19 cellular contexts compared by ENCODE assay signal in genomic region chr18:56021814-56022205, GRCh38.
"Had no signal": no experiment of that assay in that cellular context is flagged by ENCODE, and none has a peak within 500 bp of the region (broad histone marks: within the 10 kb centered on the region; RNA-seq: fewer than 3 reads in every experiment).

No MANE protein-coding gene starts in this region.

- H3K4me3 ChIP-seq: dorsolateral prefrontal cortex, esophagus muscularis mucosa, gastrocnemius medialis, heart right ventricle, left lung, lower lobe of right lung had no signal

- H3K27ac Mint-ChIP-seq: dendritic cell treated with granulocyte-macrophage colony-stimulating factor and Interleukin-4, amounts not matched to agents 40 ng/mL and 50 ng/mL, for 4 days; naive thymus-derived CD4-positive, alpha-beta T cell had no signal

- H3K27me3 Mint-ChIP-seq: dendritic cell treated with granulocyte-macrophage colony-stimulating factor and Interleukin-4, amounts not matched to agents 40 ng/mL and 50 ng/mL, for 4 days; naive thymus-derived CD4-positive, alpha-beta T cell had no signal

- DNase-seq: cortex of kidney; dorsolateral prefrontal cortex; effector CD4-positive, alpha-beta T cell; effector memory CD4-positive, alpha-beta T cell; foreskin keratinocyte; gastrocnemius medialis; glutamatergic neuron; head of caudate nucleus; heart right ventricle; hippocampal formation; left cardiac atrium; left lung; left ventricle myocardium superior; lower lobe of right lung; mesendoderm; midbrain; naive thymus-derived CD4-positive, alpha-beta T cell had no signal

- H3K27ac ChIP-seq: dorsolateral prefrontal cortex, esophagus muscularis mucosa, foreskin keratinocyte, gastrocnemius medialis, left lung had no signal

- H3K27me3 ChIP-seq: dorsolateral prefrontal cortex, esophagus muscularis mucosa, foreskin keratinocyte, gastrocnemius medialis, heart right ventricle, left lung had no signal

- H3K36me3 ChIP-seq: esophagus muscularis mucosa, gastrocnemius medialis, heart right ventricle, left lung, lower lobe of right lung had no signal

- H3K4me3 Mint-ChIP-seq: dendritic cell treated with granulocyte-macrophage colony-stimulating factor and Interleukin-4, amounts not matched to agents 40 ng/mL and 50 ng/mL, for 4 days; naive thymus-derived CD4-positive, alpha-beta T cell had no signal

- ATAC-seq: gastrocnemius medialis; left cardiac atrium; left lung; left ventricle myocardium superior; lower lobe of right lung; naive thymus-derived CD4-positive, alpha-beta T cell had no signal

- H3K4me1 ChIP-seq: foreskin keratinocyte, gastrocnemius medialis, lower lobe of right lung had no signal

- H3K9me3 ChIP-seq: esophagus muscularis mucosa, gastrocnemius medialis, heart right ventricle, left lung, lower lobe of right lung had no signal

- H3K36me3 Mint-ChIP-seq: naive thymus-derived CD4-positive, alpha-beta T cell had no signal
